Comparison of ENCODE assay signal across 1 cellular context in the genomic region with DNA sequence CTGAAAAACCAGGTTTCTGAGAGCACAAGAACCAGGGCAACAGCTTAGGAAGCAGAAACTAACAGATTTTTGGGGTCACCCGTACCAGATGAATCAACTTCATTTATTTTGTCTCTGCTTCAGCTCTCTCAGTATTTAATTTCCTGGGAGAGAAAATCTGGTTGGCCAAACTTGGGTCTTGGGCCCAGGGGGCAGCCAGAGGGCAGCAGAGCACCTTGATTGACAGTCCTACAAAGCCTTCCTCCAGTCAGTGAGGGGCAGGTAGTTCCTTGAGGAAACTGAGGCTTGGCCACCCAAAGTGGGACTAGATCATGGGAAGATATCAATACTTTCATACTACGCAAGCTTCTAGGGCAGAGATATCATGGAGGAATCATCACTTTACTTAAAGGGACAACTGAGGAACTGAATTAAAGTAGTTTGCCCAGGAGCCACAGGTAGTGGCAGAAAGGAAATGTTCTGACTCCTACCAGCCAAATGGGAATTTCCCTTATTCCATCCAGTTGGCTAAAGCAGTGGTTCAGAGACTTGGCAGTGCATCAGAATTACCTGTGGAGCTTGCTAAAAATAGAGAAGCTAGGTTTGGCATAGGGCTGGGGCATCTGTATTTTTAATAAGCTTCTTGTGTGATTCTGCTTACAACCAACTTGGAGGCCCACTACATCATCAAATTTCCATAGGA.
A peak's percentile ranks its signal among the peaks of the same experiment; 100 is the strongest.
TF ChIP-seq lines count a peak whose summit lies in the region.

No MANE protein-coding gene starts in this region.

TF ChIP-seq in GM12878, 131 proteins besides CTCF, POLR2A, EP300 and RAD21:
- TF ChIP-seq PBX3 (IDR thresholded peaks at IDR 0.05; ENCODE audit: insufficient replicate concordance, low read depth, low read length) (peak; percentile 66), LARP7 (IDR thresholded peaks at IDR 0.05) (no peak), SMC3 (IDR thresholded peaks at IDR 0.05; ENCODE audit: borderline replicate concordance, low read length) (peak; percentile 78), PKNOX1 (IDR thresholded peaks at IDR 0.05) (peak; percentile 78), KAT2A (conservative IDR thresholded peaks at IDR 0.05; ENCODE audit: control insufficient read depth, low read depth, low read length) (no peak)
- TF ChIP-seq, protein P1, sequence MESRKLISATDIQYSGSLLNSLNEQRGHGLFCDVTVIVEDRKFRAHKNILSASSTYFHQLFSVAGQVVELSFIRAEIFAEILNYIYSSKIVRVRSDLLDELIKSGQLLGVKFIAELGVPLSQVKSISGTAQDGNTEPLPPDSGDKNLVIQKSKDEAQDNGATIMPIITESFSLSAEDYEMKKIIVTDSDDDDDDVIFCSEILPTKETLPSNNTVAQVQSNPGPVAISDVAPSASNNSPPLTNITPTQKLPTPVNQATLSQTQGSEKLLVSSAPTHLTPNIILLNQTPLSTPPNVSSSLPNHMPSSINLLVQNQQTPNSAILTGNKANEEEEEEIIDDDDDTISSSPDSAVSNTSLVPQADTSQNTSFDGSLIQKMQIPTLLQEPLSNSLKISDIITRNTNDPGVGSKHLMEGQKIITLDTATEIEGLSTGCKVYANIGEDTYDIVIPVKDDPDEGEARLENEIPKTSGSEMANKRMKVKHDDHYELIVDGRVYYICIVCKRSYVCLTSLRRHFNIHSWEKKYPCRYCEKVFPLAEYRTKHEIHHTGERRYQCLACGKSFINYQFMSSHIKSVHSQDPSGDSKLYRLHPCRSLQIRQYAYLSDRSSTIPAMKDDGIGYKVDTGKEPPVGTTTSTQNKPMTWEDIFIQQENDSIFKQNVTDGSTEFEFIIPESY (IDR thresholded peaks at IDR 0.05): no peak
TF ChIP-seq in GM12878: peak in this region for 3.
